Comparison of ENCODE assay signal across 1 cellular context in genomic region chr12:42946776-42947435, GRCh38.
TF ChIP-seq lines count a peak whose summit lies in the region.

No MANE protein-coding gene starts in this region.

TF ChIP-seq in HepG2, 621 proteins besides CTCF, POLR2A, EP300 and RAD21 (continued from another document):
- no peak for TF ChIP-seq ZFP91 (CRISPR knock-in tag; IDR thresholded peaks at IDR 0.05; ENCODE audit: borderline replicate concordance)
- no peak for TF ChIP-seq ZNF850 (CRISPR knock-in tag; conservative IDR thresholded peaks at IDR 0.05)
- TF ChIP-seq HNF4A (CRISPR knock-in tag; IDR thresholded peaks at IDR 0.05): no peak
- no peak for TF ChIP-seq ZNF614 (CRISPR knock-in tag; IDR thresholded peaks at IDR 0.05; ENCODE audit: borderline replicate concordance)
